In the genomic region with DNA sequence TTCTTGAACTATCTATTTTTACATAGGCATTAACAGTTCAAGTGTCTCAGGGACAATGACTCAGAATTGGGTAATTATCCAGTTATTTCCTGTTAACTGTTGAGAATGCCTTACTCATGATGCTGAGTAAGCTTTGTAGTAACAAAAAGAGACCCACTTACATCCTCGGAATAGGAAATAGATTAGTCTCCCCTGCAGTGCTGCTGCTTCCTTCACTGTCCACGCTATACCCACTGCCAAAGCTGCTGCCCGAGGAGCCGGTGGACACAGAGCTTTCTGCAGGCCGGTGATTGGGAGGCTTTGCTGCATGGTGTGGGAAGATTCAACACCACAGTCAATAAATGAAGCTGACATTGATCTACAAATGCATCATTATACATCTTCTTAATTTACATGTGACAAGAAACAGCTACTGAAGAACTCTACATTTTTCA, we compare ENCODE assay signal across 11 cellular contexts.
DNase-seq lines count a peak whose midpoint lies in the region; ATAC-seq lines count a peak whose summit lies in the region.
"Had no signal": no experiment of that assay in that cellular context is flagged by ENCODE, and none has a peak within 500 bp of the region (broad histone marks: within the 10 kb centered on the region; RNA-seq: fewer than 3 reads in every experiment).

No MANE protein-coding gene starts in this region.

- H4K12ac ChIP-seq in trophoblast cell (ENCODE audit: low read depth, low read length) = no peak overlapping the region

- H3K4ac ChIP-seq in trophoblast cell (ENCODE audit: low read depth, low read length) = no peak overlapping the region

- no peak overlapping the region for H2AK5ac ChIP-seq in trophoblast cell (ENCODE audit: low read length)

- H3K4me1 ChIP-seq in trophoblast cell (ENCODE audit: control insufficient read depth in 1 of 2, insufficient read depth in 2 of 2, low read length in 2 of 2) = peaks cover 0 to 2% of the 10 kb centered on the region in 2 experiments
- H3K4me1 ChIP-seq: right lobe of liver, upper lobe of right lung had no signal

- no peak overlapping the region for H2BK120ac ChIP-seq in trophoblast cell (ENCODE audit: insufficient read depth, low read length, poor library complexity)

- no peaks in the 10 kb centered on the region for H3K36me3 ChIP-seq in trophoblast cell (ENCODE audit: control insufficient read depth in 1 of 2, insufficient read depth in 2 of 2, low read length in 2 of 2)
- H3K36me3 ChIP-seq: right lobe of liver, upper lobe of right lung had no signal

- H3K79me2 ChIP-seq in trophoblast cell (ENCODE audit: control insufficient read depth, insufficient read depth, low read length, poor library complexity) = no peaks in the 10 kb centered on the region

- H4K8ac ChIP-seq in trophoblast cell (ENCODE audit: low read depth, low read length) = peak overlapping the region; percentile 12

- no peaks in the 10 kb centered on the region for H3K27me3 ChIP-seq in trophoblast cell (ENCODE audit: insufficient read depth, low read length)
- H3K27me3 ChIP-seq: right lobe of liver, upper lobe of right lung had no signal

- H4K91ac ChIP-seq in trophoblast cell (ENCODE audit: low read depth, low read length) = no peak overlapping the region

- ATAC-seq in HG03196 (IDR thresholded peaks at IDR 0.05; ENCODE audit: unreplicated experiment) = no peak
- ATAC-seq: upper lobe of right lung had no signal

- H3K14ac ChIP-seq in trophoblast cell (ENCODE audit: low read length) = no peak overlapping the region

- H3K79me1 ChIP-seq in trophoblast cell (ENCODE audit: low read length) = no peaks in the 10 kb centered on the region

- no peak overlapping the region for H2BK5ac ChIP-seq in trophoblast cell (ENCODE audit: low read depth, low read length, poor library complexity)

- DNase-seq in HCEC 1CT = peak; percentile 97
- peak; percentile 76 for DNase-seq in OCI-M1 (lab: John Stamatoyannopoulos, UW)
- DNase-seq in dermis blood vessel endothelial cell = peak; percentile 89
- DNase-seq in trophoblast cell = peak in 1 of 2 donors; percentile 70
- no peak for DNase-seq in stimulated activated CD8-positive, alpha-beta memory T cell treated with anti-CD3 and anti-CD28 coated beads, Interleukin-4, amount 100 ng/mL, for 48 hours
- no peak for DNase-seq in OCI-M2 (lab: John Stamatoyannopoulos, UW; ENCODE audit: unreplicated experiment)
- no peak for DNase-seq in pons (ENCODE audit: low spot score)
- DNase-seq: endodermal cell, right lobe of liver, upper lobe of right lung had no signal

- H3K4me3 ChIP-seq in trophoblast cell (ENCODE audit: low read depth, low read length) = no peak overlapping the region
- H3K4me3 ChIP-seq: right lobe of liver, upper lobe of right lung had no signal

- H3K18ac ChIP-seq in trophoblast cell (ENCODE audit: low read length) = no peak overlapping the region

- WGBS in trophoblast cell (ENCODE audit: extremely low coverage, insufficient coverage, insufficient read length) = no CpG with 5 or more reads among the region's 5 CpGs

- H3K4me2 ChIP-seq in trophoblast cell (ENCODE audit: low read length) = no peak overlapping the region

- no peak overlapping the region for H3K27ac ChIP-seq in trophoblast cell (ENCODE audit: low read depth, low read length)
- H3K27ac ChIP-seq: right lobe of liver, upper lobe of right lung had no signal

- no peaks in the 10 kb centered on the region for H3K9me3 ChIP-seq in trophoblast cell (ENCODE audit: insufficient read depth, low read depth, low read length)
- H3K9me3 ChIP-seq: right lobe of liver, upper lobe of right lung had no signal

- no peak overlapping the region for H2AFZ ChIP-seq in trophoblast cell (ENCODE audit: insufficient read depth, low read length, poor library complexity)

- no peak overlapping the region for H3K9ac ChIP-seq in trophoblast cell (ENCODE audit: low read length)

- no peak overlapping the region for H3K23ac ChIP-seq in trophoblast cell (ENCODE audit: low read length)

- H2BK12ac ChIP-seq in trophoblast cell (ENCODE audit: low read length) = no peak overlapping the region

Comparison
In these comparisons a context has a peak if more than half of its experiments do, and no peak if none do; other contexts are left out.
1. DNase-seq: peak in HCEC 1CT (single experiment), OCI-M1 (single experiment) and dermis blood vessel endothelial cell (single experiment); none in stimulated activated CD8-positive, alpha-beta memory T cell treated with anti-CD3 and anti-CD28 coated beads, Interleukin-4, amount 100 ng/mL, for 48 hours (single experiment), OCI-M2 (single experiment) and pons (single experiment).